ENCODE assay signal across 1 cellular context in genomic region chr5:102760815-102761214, GRCh38.
TF ChIP-seq lines count a peak whose summit lies in the region.

No MANE protein-coding gene starts in this region.

TF ChIP-seq in SK-N-SH, 30 proteins besides CTCF, POLR2A, EP300 and RAD21 (continued from another document):
- TF ChIP-seq FOXM1 (IDR thresholded peaks at IDR 0.05; ENCODE audit: low read depth) = no peak
TF ChIP-seq in SK-N-SH: peak in this region for 6.
